In genomic region chr1:90023691-90024090, GRCh38 we compare ENCODE assay signal across 1 cellular context.
TF ChIP-seq lines count a peak whose summit lies in the region.

No MANE protein-coding gene starts in this region.

TF ChIP-seq in WTC11, 78 proteins besides CTCF, POLR2A, EP300 and RAD21 (continued from another document):
- TF ChIP-seq ARID4B (CRISPR knock-in tag; IDR thresholded peaks at IDR 0.05; ENCODE audit: borderline replicate concordance) (no peak), AR (CRISPR knock-in tag; IDR thresholded peaks at IDR 0.05) (no peak)
TF ChIP-seq in WTC11: peak in this region for 0.
